Comparison of ENCODE assay signal across 1 cellular context in genomic region chr15:40859206-40859851, GRCh38.
TF ChIP-seq lines count a peak whose summit lies in the region.

No MANE protein-coding gene starts in this region.

TF ChIP-seq in HepG2, 621 proteins besides CTCF, POLR2A, EP300 and RAD21 (continued from another document and continues in another):
- no peak for TF ChIP-seq ZNF18 (CRISPR knock-in tag; IDR thresholded peaks at IDR 0.05; ENCODE audit: insufficient replicate concordance)
- TF ChIP-seq ZNF773 (CRISPR knock-in tag; IDR thresholded peaks at IDR 0.05; ENCODE audit: borderline replicate concordance) = no peak
- no peak for TF ChIP-seq NR1H2 (CRISPR knock-in tag; IDR thresholded peaks at IDR 0.05; ENCODE audit: borderline replicate concordance, low read depth)
- TF ChIP-seq JUND (CRISPR knock-in tag; IDR thresholded peaks at IDR 0.05) = no peak; the same call in 1 of the 2 replicates
- no peak for TF ChIP-seq ZBTB33 (CRISPR knock-in tag; IDR thresholded peaks at IDR 0.05)
- TF ChIP-seq ZNF20 (CRISPR knock-in tag; IDR thresholded peaks at IDR 0.05) = no peak
- no peak for TF ChIP-seq ZBTB37 (CRISPR knock-in tag; IDR thresholded peaks at IDR 0.05)
- no peak for TF ChIP-seq NFIB (CRISPR knock-in tag; IDR thresholded peaks at IDR 0.05; ENCODE audit: borderline replicate concordance)
- TF ChIP-seq ZBTB7B (CRISPR knock-in tag; IDR thresholded peaks at IDR 0.05) = no peak
- TF ChIP-seq ZNF577 (CRISPR knock-in tag; IDR thresholded peaks at IDR 0.05; ENCODE audit: borderline replicate concordance, low read depth) = no peak
- no peak for TF ChIP-seq ZNF235 (CRISPR knock-in tag; IDR thresholded peaks at IDR 0.05; ENCODE audit: borderline replicate concordance)
- TF ChIP-seq MAF1 (CRISPR knock-in tag; IDR thresholded peaks at IDR 0.05; ENCODE audit: borderline replicate concordance) = no peak
- no peak for TF ChIP-seq ZNF83 (CRISPR knock-in tag; IDR thresholded peaks at IDR 0.05; ENCODE audit: borderline replicate concordance)
- no peak for TF ChIP-seq AHDC1 (CRISPR knock-in tag; IDR thresholded peaks at IDR 0.05; ENCODE audit: borderline replicate concordance)
- TF ChIP-seq CSRNP2 (CRISPR knock-in tag; conservative IDR thresholded peaks at IDR 0.05; ENCODE audit: low read depth) = no peak
- TF ChIP-seq SIN3A (IDR thresholded peaks at IDR 0.05; ENCODE audit: borderline replicate concordance, low read depth, low read length) = no peak
- peak; percentile 39; the same call in 1 of the 2 replicates for TF ChIP-seq ZBTB25 (CRISPR knock-in tag; IDR thresholded peaks at IDR 0.05)
- TF ChIP-seq EEA1 (CRISPR knock-in tag; IDR thresholded peaks at IDR 0.05; ENCODE audit: borderline replicate concordance) = no peak
- TF ChIP-seq SYNCRIP (IDR thresholded peaks at IDR 0.05; ENCODE audit: insufficient read depth, low read depth, low read length) = no peak
- TF ChIP-seq MAX (IDR thresholded peaks at IDR 0.05) = no peak
- TF ChIP-seq ZNF781 (CRISPR knock-in tag; IDR thresholded peaks at IDR 0.05; ENCODE audit: borderline replicate concordance, not compliant biosample characterization) = no peak
- TF ChIP-seq ZSCAN25 (CRISPR knock-in tag; IDR thresholded peaks at IDR 0.05) = peak; percentile 77; the same call in 1 of the 2 replicates
- no peak for TF ChIP-seq MTF2 (CRISPR knock-in tag; IDR thresholded peaks at IDR 0.05; ENCODE audit: borderline replicate concordance)
- no peak for TF ChIP-seq MBD4 (IDR thresholded peaks at IDR 0.05; ENCODE audit: borderline replicate concordance, low read length)
- no peak for TF ChIP-seq RXRB (CRISPR knock-in tag; IDR thresholded peaks at IDR 0.05; ENCODE audit: borderline replicate concordance)
- TF ChIP-seq ZNF44 (CRISPR knock-in tag; IDR thresholded peaks at IDR 0.05) = no peak
- no peak for TF ChIP-seq GABPA (IDR thresholded peaks at IDR 0.05; ENCODE audit: low read depth, low read length)
- TF ChIP-seq GABPA (CRISPR knock-in tag; IDR thresholded peaks at IDR 0.05; ENCODE audit: low read depth) = no peak
- TF ChIP-seq THAP7 (CRISPR knock-in tag; IDR thresholded peaks at IDR 0.05) = peak; percentile 43; the same call in 1 of the 2 replicates
- TF ChIP-seq ZNF547 (CRISPR knock-in tag; IDR thresholded peaks at IDR 0.05) = no peak
- TF ChIP-seq CBX2 (IDR thresholded peaks at IDR 0.05; ENCODE audit: low read depth, low read length) = no peak
- TF ChIP-seq CBX2 (CRISPR knock-in tag; IDR thresholded peaks at IDR 0.05; ENCODE audit: low read depth) = no peak
- TF ChIP-seq ZNF747 (CRISPR knock-in tag; IDR thresholded peaks at IDR 0.05; ENCODE audit: borderline replicate concordance) = no peak
- no peak for TF ChIP-seq ZNF850 (CRISPR knock-in tag; conservative IDR thresholded peaks at IDR 0.05)
- no peak for TF ChIP-seq ZNF138 (CRISPR knock-in tag; IDR thresholded peaks at IDR 0.05; ENCODE audit: low read depth)
- TF ChIP-seq SRSF1 (optimal IDR thresholded peaks at IDR 0.05; ENCODE audit: low read depth, low read length) = no peak
- 0 out of 2 replicates have a peak, but pooled peaks have one; percentile 49 for TF ChIP-seq ZNF12 (CRISPR knock-in tag; IDR thresholded peaks at IDR 0.05)
- no peak for TF ChIP-seq MAFG (CRISPR knock-in tag; IDR thresholded peaks at IDR 0.05)
- TF ChIP-seq FUBP1 (CRISPR knock-in tag; IDR thresholded peaks at IDR 0.05; ENCODE audit: borderline replicate concordance) = no peak
- TF ChIP-seq ZNF34 (CRISPR knock-in tag; IDR thresholded peaks at IDR 0.05; ENCODE audit: borderline replicate concordance) = no peak
- TF ChIP-seq STAG1 (CRISPR knock-in tag; IDR thresholded peaks at IDR 0.05) = peak; percentile 60
- no peak for TF ChIP-seq ATF7-NPFF (CRISPR knock-in tag; IDR thresholded peaks at IDR 0.05; ENCODE audit: low read depth)
- no peak for TF ChIP-seq TBX3 (IDR thresholded peaks at IDR 0.05; ENCODE audit: borderline replicate concordance)
- TF ChIP-seq ZNF337 (CRISPR knock-in tag; IDR thresholded peaks at IDR 0.05; ENCODE audit: borderline replicate concordance, low read depth) = no peak
- no peak for TF ChIP-seq RFXANK (CRISPR knock-in tag; IDR thresholded peaks at IDR 0.05)
- no peak for TF ChIP-seq BATF2 (CRISPR knock-in tag; IDR thresholded peaks at IDR 0.05)
- TF ChIP-seq ZNF558 (CRISPR knock-in tag; IDR thresholded peaks at IDR 0.05; ENCODE audit: borderline replicate concordance) = no peak
- TF ChIP-seq NFATC3 (CRISPR knock-in tag; IDR thresholded peaks at IDR 0.05) = no peak
- TF ChIP-seq ZNF891 (CRISPR knock-in tag; IDR thresholded peaks at IDR 0.05) = 0 out of 2 replicates have a peak, but pooled peaks have one; percentile 13
- 0 out of 2 replicates have a peak, but pooled peaks have one; percentile 16 for TF ChIP-seq HNF4A (CRISPR knock-in tag; IDR thresholded peaks at IDR 0.05)
